In genomic region chr1:88727205-88727604, GRCh38 we compare ENCODE assay signal across 2 cellular contexts.
TF ChIP-seq lines count a peak whose summit lies in the region.

No MANE protein-coding gene starts in this region.

TF ChIP-seq in HepG2, 621 proteins besides CTCF, POLR2A, EP300 and RAD21:
- no peak for TF ChIP-seq ZNF12 (CRISPR knock-in tag; IDR thresholded peaks at IDR 0.05)
- TF ChIP-seq PRDM4 (CRISPR knock-in tag; IDR thresholded peaks at IDR 0.05; ENCODE audit: borderline replicate concordance): no peak
- TF ChIP-seq ZNF121 (CRISPR knock-in tag; IDR thresholded peaks at IDR 0.05): peak; percentile 81; the same call in 1 of the 2 replicates
- no peak for TF ChIP-seq TEF (CRISPR knock-in tag; IDR thresholded peaks at IDR 0.05)
- no peak for TF ChIP-seq SMARCE1 (IDR thresholded peaks at IDR 0.05; ENCODE audit: borderline replicate concordance)
- TF ChIP-seq ZNF224 (CRISPR knock-in tag; IDR thresholded peaks at IDR 0.05): no peak
- no peak for TF ChIP-seq NCOA2 (CRISPR knock-in tag; IDR thresholded peaks at IDR 0.05)
- no peak for TF ChIP-seq SP1 (IDR thresholded peaks at IDR 0.05)
- no peak for TF ChIP-seq SP1 (CRISPR knock-in tag; IDR thresholded peaks at IDR 0.05)
- TF ChIP-seq TAF1 (CRISPR knock-in tag; IDR thresholded peaks at IDR 0.05): no peak

TF ChIP-seq in WTC11, 78 proteins besides CTCF, POLR2A, EP300 and RAD21:
- peak; percentile 80; the same call in 1 of the 2 replicates for TF ChIP-seq ZNF121 (CRISPR knock-in tag; IDR thresholded peaks at IDR 0.05)
- no peak for TF ChIP-seq ZNF671 (CRISPR knock-in tag; IDR thresholded peaks at IDR 0.05)
- TF ChIP-seq FOXP4 (CRISPR knock-in tag; IDR thresholded peaks at IDR 0.05): no peak
- TF ChIP-seq CDX4 (CRISPR knock-in tag; IDR thresholded peaks at IDR 0.05; ENCODE audit: borderline replicate concordance): no peak
- TF ChIP-seq SMAD3 (CRISPR knock-in tag; IDR thresholded peaks at IDR 0.05; ENCODE audit: borderline replicate concordance): no peak
